In genomic region chrX:113408843-113409242, GRCh38 we compare ENCODE assay signal across 25 cellular contexts.
"Had no signal": no experiment of that assay in that cellular context is flagged by ENCODE, and none has a peak within 500 bp of the region (broad histone marks: within the 10 kb centered on the region; RNA-seq: fewer than 3 reads in every experiment).

No MANE protein-coding gene starts in this region.

- FAIRE-seq: HTR-8/SVneo, RCC 7860 had no signal

- H3K9ac ChIP-seq: SK-N-SH had no signal

- H3K4me3 Mint-ChIP-seq: IgD-negative memory B cell had no signal

- DNase-seq: KBM-7, MV-4-11, NCI-H1048, NCI-H1105, NCI-H1417, NCI-H1436 treated with DMSO at 0.1 percent for 48 hours, NCI-H1694, NCI-H1930, NCI-H2081, NCI-H2107, NCI-H2171, NCI-H226, NCI-H446, NCI-H510A, NCI-H524 treated with DMSO at 0.1 percent for 48 hours, NCI-H69, NCI-H774, Right ventricle myocardium superior, RPMI8226, SIG-M5, SK-N-SH had no signal

- H3K4me2 ChIP-seq: SK-N-SH had no signal

- H3K27ac ChIP-seq: HL-60 had no signal

- H3K4me1 Mint-ChIP-seq: IgD-negative memory B cell had no signal

- H3K9me3 ChIP-seq: SK-N-SH had no signal

- H3K27ac Mint-ChIP-seq: IgD-negative memory B cell had no signal
